1 cellular context compared by ENCODE assay signal in the genomic region with DNA sequence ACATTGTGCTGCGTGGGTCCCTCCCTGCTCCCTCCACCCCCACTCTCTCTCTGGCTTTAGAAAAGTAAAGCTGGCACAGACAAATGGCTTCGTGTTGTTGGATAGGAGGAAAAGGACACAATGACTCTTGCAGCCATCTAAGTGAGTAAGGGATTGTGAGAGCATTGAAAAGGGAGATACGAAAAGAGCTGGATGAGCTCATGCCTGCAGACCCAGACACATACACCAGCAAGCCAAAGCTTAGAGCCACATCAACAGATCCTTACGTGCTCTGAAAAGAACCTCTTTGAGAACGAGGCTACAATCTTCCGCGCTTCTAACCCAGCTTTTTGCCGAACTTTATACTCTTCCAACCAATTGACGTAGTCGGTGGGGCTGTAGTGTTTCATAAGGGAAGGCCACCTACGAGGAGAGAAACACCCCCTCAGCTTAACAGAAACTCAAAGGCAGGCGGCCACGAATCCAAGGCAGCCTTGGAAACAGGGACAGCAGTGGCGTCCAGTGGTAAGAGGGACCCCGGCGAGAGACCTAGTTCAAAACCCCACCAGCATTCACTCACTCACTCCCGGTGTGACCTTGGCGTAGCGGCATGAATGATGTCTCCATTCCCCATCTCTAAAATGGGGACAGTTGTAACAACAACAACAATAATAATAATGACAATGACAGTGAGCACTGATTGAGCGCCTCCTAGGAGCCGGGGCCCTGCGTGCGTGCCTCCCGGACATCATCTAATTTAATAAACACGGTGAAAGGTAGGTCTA.
A peak's percentile ranks its signal among the peaks of the same experiment; 100 is the strongest.
TF ChIP-seq lines count a peak whose summit lies in the region.

No MANE protein-coding gene starts in this region.

TF ChIP-seq in K562, 482 proteins besides CTCF, POLR2A, EP300 and RAD21 (continued from another document):
- TF ChIP-seq ZBTB40 (IDR thresholded peaks at IDR 0.05) (no peak), ZBTB40 (CRISPR knock-in tag; IDR thresholded peaks at IDR 0.05) (no peak), MAX (CRISPR knock-in tag; IDR thresholded peaks at IDR 0.05) (0 out of 2 replicates have a peak, but pooled peaks have one; percentile 26), TFAP4 (CRISPR knock-in tag; IDR thresholded peaks at IDR 0.05; ENCODE audit: borderline replicate concordance) (peak; percentile 31; the same call in 1 of the 2 replicates), ZEB2 (IDR thresholded peaks at IDR 0.05) (no peak), ZNF124 (CRISPR knock-in tag; IDR thresholded peaks at IDR 0.05) (no peak), CHD4 (IDR thresholded peaks at IDR 0.05; ENCODE audit: insufficient read depth, insufficient replicate concordance, low read depth, low read length, poor library complexity, severe bottlenecking) (peak; percentile 80), RBM25 (IDR thresholded peaks at IDR 0.05; ENCODE audit: low read depth, low read length, severe bottlenecking) (peak; percentile 21), ATF7 (IDR thresholded peaks at IDR 0.05) (no peak), CREB1 (IDR thresholded peaks at IDR 0.05) (no peak), CREB1 (CRISPR knock-in tag; IDR thresholded peaks at IDR 0.05) (0 out of 2 replicates have a peak, but pooled peaks have one; percentile 5), SETDB1 (IDR thresholded peaks at IDR 0.05; ENCODE audit: low read length) (no peak), NCOA4 (IDR thresholded peaks at IDR 0.05; ENCODE audit: partially characterized antibody) (no peak), BCOR (IDR thresholded peaks at IDR 0.05) (peak; percentile 75; the same call in 1 of the 2 replicates), HNRNPH1 (optimal IDR thresholded peaks at IDR 0.05; ENCODE audit: low read depth, low read length) (no peak), ARHGAP35 (IDR thresholded peaks at IDR 0.05; ENCODE audit: partially characterized antibody) (no peak), ZNF431 (CRISPR knock-in tag; IDR thresholded peaks at IDR 0.05) (no peak)
- TF ChIP-seq, protein P1, sequence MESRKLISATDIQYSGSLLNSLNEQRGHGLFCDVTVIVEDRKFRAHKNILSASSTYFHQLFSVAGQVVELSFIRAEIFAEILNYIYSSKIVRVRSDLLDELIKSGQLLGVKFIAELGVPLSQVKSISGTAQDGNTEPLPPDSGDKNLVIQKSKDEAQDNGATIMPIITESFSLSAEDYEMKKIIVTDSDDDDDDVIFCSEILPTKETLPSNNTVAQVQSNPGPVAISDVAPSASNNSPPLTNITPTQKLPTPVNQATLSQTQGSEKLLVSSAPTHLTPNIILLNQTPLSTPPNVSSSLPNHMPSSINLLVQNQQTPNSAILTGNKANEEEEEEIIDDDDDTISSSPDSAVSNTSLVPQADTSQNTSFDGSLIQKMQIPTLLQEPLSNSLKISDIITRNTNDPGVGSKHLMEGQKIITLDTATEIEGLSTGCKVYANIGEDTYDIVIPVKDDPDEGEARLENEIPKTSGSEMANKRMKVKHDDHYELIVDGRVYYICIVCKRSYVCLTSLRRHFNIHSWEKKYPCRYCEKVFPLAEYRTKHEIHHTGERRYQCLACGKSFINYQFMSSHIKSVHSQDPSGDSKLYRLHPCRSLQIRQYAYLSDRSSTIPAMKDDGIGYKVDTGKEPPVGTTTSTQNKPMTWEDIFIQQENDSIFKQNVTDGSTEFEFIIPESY (CRISPR knock-in tag; IDR thresholded peaks at IDR 0.05), result peak; percentile 65
- TF ChIP-seq, protein P2, sequence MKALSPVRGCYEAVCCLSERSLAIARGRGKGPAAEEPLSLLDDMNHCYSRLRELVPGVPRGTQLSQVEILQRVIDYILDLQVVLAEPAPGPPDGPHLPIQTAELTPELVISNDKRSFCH (CRISPR knock-in tag; IDR thresholded peaks at IDR 0.05), result no peak
- TF ChIP-seq, protein P2 (tag; IDR thresholded peaks at IDR 0.05), result no peak
TF ChIP-seq in K562: peak in this region for 7.
